8 cellular contexts compared by ENCODE assay signal in the genomic region with DNA sequence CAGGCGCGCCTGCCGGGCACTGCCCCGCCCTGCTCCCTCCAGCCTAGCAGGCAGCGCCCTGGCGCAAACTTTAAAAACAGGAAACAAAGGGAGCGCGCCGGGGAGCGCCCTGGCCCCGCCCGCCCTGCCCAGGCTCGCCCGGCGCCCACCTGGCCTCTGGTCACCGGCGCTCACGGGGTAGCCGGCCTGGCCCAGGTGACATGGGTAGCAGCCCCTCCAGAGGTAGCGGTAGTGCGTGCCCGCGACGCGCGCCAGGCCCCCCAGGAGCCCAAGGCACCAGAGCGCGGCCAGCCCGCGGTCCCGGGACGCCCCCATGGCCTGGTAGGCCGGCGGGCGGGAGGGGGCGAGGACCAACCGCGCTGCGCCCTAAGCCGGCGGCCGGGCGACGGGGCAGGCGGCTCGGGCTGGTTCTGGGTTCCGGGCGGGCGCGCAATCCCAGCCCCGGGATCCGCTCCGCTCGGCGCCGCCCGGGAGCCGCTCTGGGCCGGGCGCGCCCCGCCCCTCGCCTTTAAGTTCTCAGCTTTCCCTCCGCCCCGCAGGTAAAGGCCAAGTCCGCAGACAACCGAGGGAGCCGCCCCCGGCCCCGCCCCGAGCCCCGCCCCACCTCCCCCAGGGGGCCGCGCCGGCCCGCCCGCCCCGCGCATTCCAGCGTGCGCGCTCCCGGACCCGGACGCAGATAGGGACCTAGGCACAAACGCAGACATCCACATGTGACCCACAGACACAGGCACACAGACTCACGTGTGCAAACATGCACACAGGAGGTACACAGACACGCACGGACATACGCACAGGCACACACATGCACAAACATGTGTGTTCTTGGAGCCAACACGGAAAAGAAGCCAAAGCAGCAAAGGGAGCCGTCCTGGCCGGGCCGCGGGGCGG.
DNase-seq lines count a peak whose midpoint lies in the region; ATAC-seq and TF ChIP-seq lines count a peak whose summit lies in the region.

No MANE protein-coding gene starts in this region.

- no peak for ATAC-seq in HG03097 (IDR thresholded peaks at IDR 0.05; ENCODE audit: low FRiP score, unreplicated experiment)

- TF ChIP-seq CTCF in cardiac muscle cell (IDR thresholded peaks at IDR 0.05; ENCODE audit: low read depth, low read length) (no peak), progenitor cell of endocrine pancreas (IDR thresholded peaks at IDR 0.05; ENCODE audit: unreplicated experiment) (no peak), transverse colon (IDR thresholded peaks at IDR 0.05) (no peak)

- CTCF ChIA-PET in activated naive CD4-positive, alpha-beta T cell treated with anti-CD3 and anti-CD28 coated beads, Interleukin-2, amount 10 ng/mL, durations not matched to agents 7 days and 5 days (lab: Charles Lee): interaction anchor here (1.2 to 1.6 kb wide), 2 partner anchors 10 to 78 kb away, joined by 3 to 5 read pairs; no protein-coding TSS in a partner anchor

- no peak for TF ChIP-seq EP300 in transverse colon (IDR thresholded peaks at IDR 0.05; ENCODE audit: low read depth)

- H3K27me3 ChIP-seq in SJSA1 (replicated peaks) (peaks cover 13% of the 10 kb centered on the region; the same call in 1 of the 2 replicates), cardiac muscle cell (no peaks in the 10 kb centered on the region), transverse colon (peaks cover 3% of the 10 kb centered on the region)

- H3K36me3 ChIP-seq in SJSA1 (no peaks in the 10 kb centered on the region), cardiac muscle cell (no peaks in the 10 kb centered on the region), transverse colon (no peaks in the 10 kb centered on the region)

- peaks cover 21% of the 10 kb centered on the region for H3K4me1 ChIP-seq in SJSA1 (replicated peaks)
- peaks cover 27% of the 10 kb centered on the region for H3K4me1 ChIP-seq in cardiac muscle cell (ENCODE audit: low read depth)
- H3K4me1 ChIP-seq in transverse colon: peaks cover 8 to 27% (median 17%) of the 10 kb centered on the region in 4 donors

- H3K4me1 Mint-ChIP-seq in activated naive CD4-positive, alpha-beta T cell treated with anti-CD3 and anti-CD28 coated beads, Interleukin-2, amount 10 ng/mL, durations not matched to agents 7 days and 5 days: peaks cover 18% of the 10 kb centered on the region
- peaks cover 6% of the 10 kb centered on the region for H3K4me1 Mint-ChIP-seq in progenitor cell of endocrine pancreas (ENCODE audit: low read depth)

- H3K27ac ChIP-seq in SJSA1 (no peak overlapping the region), cardiac muscle cell (no peak overlapping the region), transverse colon (peak overlapping the region; percentile 74 to 81 (median 78))

- peak; percentile 70 for DNase-seq in NCI-H82 (lab: John Stamatoyannopoulos, UW)
- DNase-seq in NCI-H82 treated with DMSO at 0.1 percent for 48 hours (lab: John Stamatoyannopoulos, UW; ENCODE audit: unreplicated experiment): no peak
- DNase-seq in SJSA1 (ENCODE audit: low read depth in 1 of 2, low spot score in 2 of 2): peak in 1 of 2 experiments; percentile 64
- DNase-seq in activated naive CD4-positive, alpha-beta T cell treated with anti-CD3 and anti-CD28 coated beads, Interleukin-2, amount 10 ng/mL, durations not matched to agents 7 days and 5 days: peak; percentile 90
- peak; percentile 70 to 92 for DNase-seq in cardiac muscle cell (ENCODE audit: low read depth in 1 of 2, low spot score in 1 of 2)
- peak; percentile 72 for DNase-seq in progenitor cell of endocrine pancreas (ENCODE audit: low spot score, unreplicated experiment)
- peak; percentile 81 for DNase-seq in transverse colon

- WGBS in transverse colon (ENCODE audit: low coverage in 1 of 2), 2 donors: 2 to 21% methylated on average over 6 to 25 of the region's 96 CpGs

- peak overlapping the region; percentile 90 for H3K27ac Mint-ChIP-seq in activated naive CD4-positive, alpha-beta T cell treated with anti-CD3 and anti-CD28 coated beads, Interleukin-2, amount 10 ng/mL, durations not matched to agents 7 days and 5 days
- H3K27ac Mint-ChIP-seq in progenitor cell of endocrine pancreas: peak overlapping the region; percentile 96

- H3K9me3 ChIP-seq in SJSA1 (replicated peaks): no peaks in the 10 kb centered on the region
- no peaks in the 10 kb centered on the region for H3K9me3 ChIP-seq in cardiac muscle cell (ENCODE audit: low read depth)
- H3K9me3 ChIP-seq in transverse colon: no peaks in the 10 kb centered on the region

- peaks cover 8% of the 10 kb centered on the region for H3K27me3 Mint-ChIP-seq in activated naive CD4-positive, alpha-beta T cell treated with anti-CD3 and anti-CD28 coated beads, Interleukin-2, amount 10 ng/mL, durations not matched to agents 7 days and 5 days
- peaks cover 3% of the 10 kb centered on the region for H3K27me3 Mint-ChIP-seq in progenitor cell of endocrine pancreas

- H3K4me3 ChIP-seq in SJSA1 (peak overlapping the region; percentile 53), cardiac muscle cell (peak overlapping the region; percentile 78), transverse colon (peak overlapping the region; percentile 45 to 63 (median 54))

- TF ChIP-seq POLR2A in transverse colon (IDR thresholded peaks at IDR 0.05): no peak

- peak overlapping the region; percentile 84 for H3K4me3 Mint-ChIP-seq in activated naive CD4-positive, alpha-beta T cell treated with anti-CD3 and anti-CD28 coated beads, Interleukin-2, amount 10 ng/mL, durations not matched to agents 7 days and 5 days
- H3K4me3 Mint-ChIP-seq in progenitor cell of endocrine pancreas (ENCODE audit: low read depth): peak overlapping the region; percentile 84

- no peaks in the 10 kb centered on the region for H3K9me3 Mint-ChIP-seq in activated naive CD4-positive, alpha-beta T cell treated with anti-CD3 and anti-CD28 coated beads, Interleukin-2, amount 10 ng/mL, durations not matched to agents 7 days and 5 days
- no peaks in the 10 kb centered on the region for H3K9me3 Mint-ChIP-seq in progenitor cell of endocrine pancreas (ENCODE audit: low read depth)

- no peaks in the 10 kb centered on the region for H3K36me3 Mint-ChIP-seq in activated naive CD4-positive, alpha-beta T cell treated with anti-CD3 and anti-CD28 coated beads, Interleukin-2, amount 10 ng/mL, durations not matched to agents 7 days and 5 days
- no peaks in the 10 kb centered on the region for H3K36me3 Mint-ChIP-seq in progenitor cell of endocrine pancreas (ENCODE audit: insufficient read depth)

- in situ Hi-C loops in transverse colon (cut with MboI; ENCODE audit: low pct_ligation_motif_present in 1 of 4, low pct_unique_long_range_greater_than_20kb in 1 of 4, low sequenced_read_pairs in 3 of 4): no loop called here

- intact Hi-C loops in transverse colon (cut with DNase I; ENCODE audit: low total_unique reads): no loop called here

Comparison
In these comparisons a context has a peak if more than half of its experiments do, and no peak if none do; other contexts are left out.
1. H3K27ac ChIP-seq: peak in transverse colon (4 of 4); none in SJSA1 (single experiment) and cardiac muscle cell (single experiment).
2. Peak in every context shown above with its lines, with median percentiles within 50 percentile points of each other: H3K4me3 ChIP-seq.